11 cellular contexts compared by ENCODE assay signal in the genomic region with DNA sequence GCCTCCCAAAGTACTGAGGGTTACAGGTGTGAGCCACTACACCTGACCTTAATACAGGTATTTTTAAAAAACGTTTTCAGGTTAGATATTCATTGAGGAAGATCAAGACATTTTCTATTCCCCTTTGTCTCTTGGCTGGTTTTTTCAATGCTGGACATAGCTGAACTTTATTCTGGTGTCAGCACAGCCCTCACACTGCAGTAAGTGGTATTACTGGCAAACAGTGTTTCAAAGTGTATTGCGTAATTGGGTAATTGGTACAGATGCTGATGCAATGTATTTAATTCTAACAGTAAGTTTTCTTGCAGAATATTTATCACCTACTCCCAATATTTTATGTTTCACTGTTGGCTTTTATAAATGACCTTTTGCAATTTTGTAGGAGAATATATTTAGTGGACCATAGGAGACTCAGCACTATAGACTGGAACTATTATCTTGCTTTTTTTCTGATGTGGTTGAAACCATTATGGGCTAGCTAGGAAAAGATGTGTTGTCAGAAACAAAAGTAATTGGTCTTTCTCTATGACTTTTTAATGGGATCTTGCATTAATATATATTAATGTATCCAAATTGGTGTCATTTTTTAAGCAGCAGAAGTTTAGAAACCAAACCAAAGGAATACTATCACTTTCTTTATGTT.
DNase-seq lines count a peak whose midpoint lies in the region; ATAC-seq and TF ChIP-seq lines count a peak whose summit lies in the region.
"Had no signal": no experiment of that assay in that cellular context is flagged by ENCODE, and none has a peak within 500 bp of the region (broad histone marks: within the 10 kb centered on the region; RNA-seq: fewer than 3 reads in every experiment).

No MANE protein-coding gene starts in this region.

- DNase-seq in EH (ENCODE audit: low read depth) = peak; percentile 25
- peak; percentile 84 for DNase-seq in MV-4-11 (lab: John Stamatoyannopoulos, UW)
- DNase-seq in astrocyte of the cerebellum (ENCODE audit: low read depth) = no peak
- no peak for DNase-seq in lower lobe of right lung
- DNase-seq in aorta = no peak
- DNase-seq in DMS79 treated with DMSO at 0.1 percent for 48 hours (lab: John Stamatoyannopoulos, UW) = no peak
- DNase-seq: activated effector memory CD4-positive, alpha-beta T cell treated with anti-CD3 and anti-CD28 coated beads, Interleukin-2, amount 50 U/mL, for 16 hours; effector CD4-positive, alpha-beta T cell had no signal

- H3K4me3 ChIP-seq in astrocyte of the cerebellum (ENCODE audit: low read depth, low read length) = no peak overlapping the region
- H3K4me3 ChIP-seq in lower lobe of right lung = no peak overlapping the region
- no peak overlapping the region for H3K4me3 ChIP-seq in aorta (ENCODE audit: low read length in 2 of 2)

- TF ChIP-seq CTCF in astrocyte of the cerebellum (IDR thresholded peaks at IDR 0.05; ENCODE audit: low read depth, low read length, missing control alignments) (peak; percentile 24), lower lobe of right lung (IDR thresholded peaks at IDR 0.05) (peak; percentile 10)

- H3K9me3 ChIP-seq in lower lobe of right lung (peaks cover 5% of the 10 kb centered on the region), aorta (ENCODE audit: control insufficient read depth, low read length) (no peaks in the 10 kb centered on the region)

- no peak overlapping the region for H3K27ac ChIP-seq in lower lobe of right lung
- no peak overlapping the region for H3K27ac ChIP-seq in aorta (ENCODE audit: low read depth in 1 of 2, low read length in 2 of 2)
- H3K27ac ChIP-seq: parathyroid adenoma had no signal

- H3K27me3 ChIP-seq in lower lobe of right lung (ENCODE audit: low read depth) (no peaks in the 10 kb centered on the region), aorta (ENCODE audit: control insufficient read depth in 1 of 2, insufficient read depth in 2 of 2, low read length in 1 of 2) (no peaks in the 10 kb centered on the region)

- H3K4me1 ChIP-seq in lower lobe of right lung (no peaks in the 10 kb centered on the region), aorta (ENCODE audit: control insufficient read depth in 1 of 2, insufficient read depth in 2 of 2, low read length in 2 of 2) (no peaks in the 10 kb centered on the region)
- H3K4me1 ChIP-seq: parathyroid adenoma had no signal

- intact Hi-C loops in lower lobe of right lung (cut with DNase I) (no loop called here), aorta (cut with DNase I) (no loop called here)

- in situ Hi-C loops in astrocyte of the cerebellum (cut with HindIII; ENCODE audit: low sequenced_read_pairs) = no loop called here

- WGBS in aorta, 2 donors = 80 to 86% methylated on average over 2 of the region's 2 CpGs

- ATAC-seq in lower lobe of right lung (peak; percentile 45 to 80), aorta (ENCODE audit: low FRiP score) (no peak), GM18502 (IDR thresholded peaks at IDR 0.05; ENCODE audit: poor library complexity, unreplicated experiment) (no peak), HG03460 (IDR thresholded peaks at IDR 0.05; ENCODE audit: unreplicated experiment) (no peak)

- H3K36me3 ChIP-seq in lower lobe of right lung (no peaks in the 10 kb centered on the region), aorta (ENCODE audit: control insufficient read depth in 1 of 2, insufficient read depth in 2 of 2, low read length in 1 of 2) (no peaks in the 10 kb centered on the region)

Comparison
In these comparisons a context has a peak if more than half of its experiments do, and no peak if none do; other contexts are left out.
1. DNase-seq: peak in EH (single experiment) and MV-4-11 (single experiment); none in astrocyte of the cerebellum (single experiment), lower lobe of right lung (single experiment), aorta (0 of 2) and DMS79 treated with DMSO at 0.1 percent for 48 hours (single experiment).
2. ATAC-seq: peak in lower lobe of right lung (2 of 2); none in aorta (single experiment), GM18502 (single experiment) and HG03460 (single experiment).